ENCODE assay signal across 16 cellular contexts in genomic region chr16:11658896-11659708, GRCh38. TPM values are rescaled to one million over a fixed set of nuclear protein-coding genes. Genes with fewer than 3 reads are reported as not detected.
A peak's percentile ranks its signal among the peaks of the same experiment; 100 is the strongest.
DNase-seq lines count a peak whose midpoint lies in the region; ATAC-seq and TF ChIP-seq lines count a peak whose summit lies in the region.
"Had no signal": no experiment of that assay in that cellular context is flagged by ENCODE, and none has a peak within 500 bp of the region (broad histone marks: within the 10 kb centered on the region; RNA-seq: fewer than 3 reads in every experiment).

No MANE protein-coding gene starts in this region.

- H3K27me3 Mint-ChIP-seq in activated T-helper 17 cell treated with anti-CD3 and anti-CD28 coated beads, Interleukin-2, amount 50 U/mL, for 72 hours, result no peaks in the 10 kb centered on the region
- H3K27me3 Mint-ChIP-seq: CD4-positive, alpha-beta memory T cell; central memory CD8-positive, alpha-beta T cell; naive B cell had no signal

- H3K4me1 ChIP-seq in suprapubic skin, result peaks cover 16% of the 10 kb centered on the region

- WGBS in suprapubic skin, result 63% methylated on average over 16 of the region's 19 CpGs

- DNase-seq in MG63, result peak; percentile 97
- DNase-seq in choroid plexus epithelial cell (ENCODE audit: low read depth), result peak; percentile 60
- no peak for DNase-seq in suprapubic skin (ENCODE audit: low spot score in 2 of 2)
- no peak for DNase-seq in putamen (ENCODE audit: low spot score)
- DNase-seq: activated CD8-positive, alpha-beta T cell treated with anti-CD3 and anti-CD28 coated beads, Interleukin-2, amount 10 ng/mL, durations not matched to agents 7 days and 5 days; activated naive CD4-positive, alpha-beta T cell; CD4-positive, alpha-beta memory T cell; naive B cell; NCI-H2081 treated with DMSO at 0.1 percent for 48 hours; T-helper 9 cell had no signal

- H3K27ac ChIP-seq in layer of hippocampus (ENCODE audit: low read depth, low read length), result peak overlapping the region; percentile 18
- peak overlapping the region; percentile 78 for H3K27ac ChIP-seq in suprapubic skin
- H3K27ac ChIP-seq: KMS-11 had no signal

- H3K36me3 ChIP-seq in MG63 (no peaks in the 10 kb centered on the region), suprapubic skin (no peaks in the 10 kb centered on the region)

- no peak overlapping the region for H3K4me3 Mint-ChIP-seq in activated T-helper 17 cell treated with anti-CD3 and anti-CD28 coated beads, Interleukin-2, amount 50 U/mL, for 72 hours
- H3K4me3 Mint-ChIP-seq: activated CD8-positive, alpha-beta T cell treated with anti-CD3 and anti-CD28 coated beads, Interleukin-2, amount 10 ng/mL, durations not matched to agents 7 days and 5 days; CD4-positive, alpha-beta memory T cell; central memory CD8-positive, alpha-beta T cell had no signal

- TF ChIP-seq CTCF in choroid plexus epithelial cell (conservative IDR thresholded peaks at IDR 0.05; ENCODE audit: low read depth, low read length), result no peak
- TF ChIP-seq CTCF in suprapubic skin (IDR thresholded peaks at IDR 0.05), result no peak

- H3K9me3 Mint-ChIP-seq in activated T-helper 17 cell treated with anti-CD3 and anti-CD28 coated beads, Interleukin-2, amount 50 U/mL, for 72 hours, result no peaks in the 10 kb centered on the region
- H3K9me3 Mint-ChIP-seq: CD4-positive, alpha-beta memory T cell; central memory CD8-positive, alpha-beta T cell; naive B cell had no signal

- ATAC-seq in HG02763 (IDR thresholded peaks at IDR 0.05; ENCODE audit: unreplicated experiment), result no peak
- no peak for ATAC-seq in activated T-helper 17 cell treated with anti-CD3 and anti-CD28 coated beads, Interleukin-2, amount 50 U/mL, for 72 hours (replicated peaks)
- no peak for ATAC-seq in HG03196 (IDR thresholded peaks at IDR 0.05; ENCODE audit: unreplicated experiment)
- ATAC-seq: activated CD8-positive, alpha-beta T cell treated with anti-CD3 and anti-CD28 coated beads, Interleukin-2, amount 10 ng/mL, durations not matched to agents 7 days and 5 days had no signal

- H3K9me3 ChIP-seq in MG63, result no peaks in the 10 kb centered on the region
- H3K9me3 ChIP-seq in suprapubic skin, result no peaks in the 10 kb centered on the region

- no peak overlapping the region for H3K27ac Mint-ChIP-seq in activated T-helper 17 cell treated with anti-CD3 and anti-CD28 coated beads, Interleukin-2, amount 50 U/mL, for 72 hours
- H3K27ac Mint-ChIP-seq: activated CD8-positive, alpha-beta T cell treated with anti-CD3 and anti-CD28 coated beads, Interleukin-2, amount 10 ng/mL, durations not matched to agents 7 days and 5 days; CD4-positive, alpha-beta memory T cell had no signal

- no peak for TF ChIP-seq EP300 in suprapubic skin (IDR thresholded peaks at IDR 0.05)

- H3K4me3 ChIP-seq in MG63 (no peak overlapping the region), choroid plexus epithelial cell (ENCODE audit: low read depth, low read length) (no peak overlapping the region), suprapubic skin (no peak overlapping the region)

- no peaks in the 10 kb centered on the region for H3K4me1 Mint-ChIP-seq in activated T-helper 17 cell treated with anti-CD3 and anti-CD28 coated beads, Interleukin-2, amount 50 U/mL, for 72 hours

- no peaks in the 10 kb centered on the region for H3K36me3 Mint-ChIP-seq in activated T-helper 17 cell treated with anti-CD3 and anti-CD28 coated beads, Interleukin-2, amount 50 U/mL, for 72 hours (ENCODE audit: low read depth)
- H3K36me3 Mint-ChIP-seq: CD4-positive, alpha-beta memory T cell; naive B cell had no signal

- TF ChIP-seq POLR2A in suprapubic skin (IDR thresholded peaks at IDR 0.05), result no peak

- H3K27me3 ChIP-seq in MG63, result no peaks in the 10 kb centered on the region
- no peaks in the 10 kb centered on the region for H3K27me3 ChIP-seq in layer of hippocampus (ENCODE audit: control insufficient read depth, insufficient read depth, low read length)
- no peaks in the 10 kb centered on the region for H3K27me3 ChIP-seq in suprapubic skin

RNA-seq across cellular contexts. Expression of gene SNN, which starts 9.2 kb away (rescaled TPM):
- 11.8 and 18.8 TPM in 2 replicates for total RNA-seq in MG63 (2014; rRNA removed; shearing (Covaris generic); ENCODE audit: low replicate concordance)
- 10 to 100 TPM; 17.0 to 32.7 (median 24.6) TPM for total RNA-seq in suprapubic skin
- total RNA-seq in activated T-helper 17 cell treated with anti-CD3 and anti-CD28 coated beads, Interleukin-2, amount 50 U/mL, for 72 hours, result 1 to 10 TPM; 3.3 to 4.9 TPM

Comparison
In these comparisons a context has a peak if more than half of its experiments do, and no peak if none do; other contexts are left out.
1. DNase-seq: peak in MG63 (single experiment) and choroid plexus epithelial cell (single experiment); none in suprapubic skin (0 of 2) and putamen (single experiment).